1 cellular context compared by ENCODE assay signal in the genomic region with DNA sequence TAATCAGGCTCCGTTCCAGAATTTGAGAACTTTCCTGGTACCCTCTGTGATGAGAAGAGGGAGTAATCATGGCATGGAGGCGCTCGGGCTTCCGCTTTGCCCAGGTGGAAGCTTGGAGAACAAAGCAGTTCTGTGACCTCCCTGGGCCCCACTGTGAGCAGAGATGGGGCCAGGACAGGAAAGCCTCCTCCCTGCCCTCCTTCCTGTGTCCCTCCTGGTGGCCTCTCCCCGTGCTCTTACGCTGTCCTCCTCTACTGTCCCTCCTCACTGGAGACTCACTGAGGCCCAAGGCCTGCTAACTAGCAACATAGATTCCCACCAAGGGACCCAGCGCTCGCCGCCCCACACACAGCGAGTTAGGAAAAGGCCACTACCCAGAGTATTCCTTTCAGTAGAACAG.
TF ChIP-seq lines count a peak whose summit lies in the region.

No MANE protein-coding gene starts in this region.

TF ChIP-seq in H1, 55 proteins besides CTCF, POLR2A, EP300 and RAD21:
- no peak for TF ChIP-seq SUZ12 (IDR thresholded peaks at IDR 0.05; ENCODE audit: low read length)
- TF ChIP-seq SIX5 (IDR thresholded peaks at IDR 0.05; ENCODE audit: low read depth, low read length): no peak
- TF ChIP-seq JUN (IDR thresholded peaks at IDR 0.05; ENCODE audit: low read depth, low read length): no peak
- no peak for TF ChIP-seq EGR1 (IDR thresholded peaks at IDR 0.05; ENCODE audit: borderline replicate concordance, low read depth, low read length)
- TF ChIP-seq SP1 (IDR thresholded peaks at IDR 0.05; ENCODE audit: low read depth, low read length): no peak
- no peak for TF ChIP-seq YY1 (IDR thresholded peaks at IDR 0.05; ENCODE audit: low read depth, low read length)
- no peak for TF ChIP-seq SRF (IDR thresholded peaks at IDR 0.05; ENCODE audit: low read depth, low read length)
- TF ChIP-seq, protein P1, sequence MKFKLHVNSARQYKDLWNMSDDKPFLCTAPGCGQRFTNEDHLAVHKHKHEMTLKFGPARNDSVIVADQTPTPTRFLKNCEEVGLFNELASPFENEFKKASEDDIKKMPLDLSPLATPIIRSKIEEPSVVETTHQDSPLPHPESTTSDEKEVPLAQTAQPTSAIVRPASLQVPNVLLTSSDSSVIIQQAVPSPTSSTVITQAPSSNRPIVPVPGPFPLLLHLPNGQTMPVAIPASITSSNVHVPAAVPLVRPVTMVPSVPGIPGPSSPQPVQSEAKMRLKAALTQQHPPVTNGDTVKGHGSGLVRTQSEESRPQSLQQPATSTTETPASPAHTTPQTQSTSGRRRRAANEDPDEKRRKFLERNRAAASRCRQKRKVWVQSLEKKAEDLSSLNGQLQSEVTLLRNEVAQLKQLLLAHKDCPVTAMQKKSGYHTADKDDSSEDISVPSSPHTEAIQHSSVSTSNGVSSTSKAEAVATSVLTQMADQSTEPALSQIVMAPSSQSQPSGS (IDR thresholded peaks at IDR 0.05; ENCODE audit: low read length): no peak
- no peak for TF ChIP-seq JUND (IDR thresholded peaks at IDR 0.05; ENCODE audit: low read length)
- TF ChIP-seq, protein P2, sequence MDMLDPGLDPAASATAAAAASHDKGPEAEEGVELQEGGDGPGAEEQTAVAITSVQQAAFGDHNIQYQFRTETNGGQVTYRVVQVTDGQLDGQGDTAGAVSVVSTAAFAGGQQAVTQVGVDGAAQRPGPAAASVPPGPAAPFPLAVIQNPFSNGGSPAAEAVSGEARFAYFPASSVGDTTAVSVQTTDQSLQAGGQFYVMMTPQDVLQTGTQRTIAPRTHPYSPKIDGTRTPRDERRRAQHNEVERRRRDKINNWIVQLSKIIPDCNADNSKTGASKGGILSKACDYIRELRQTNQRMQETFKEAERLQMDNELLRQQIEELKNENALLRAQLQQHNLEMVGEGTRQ (IDR thresholded peaks at IDR 0.05; ENCODE audit: low read length): no peak
- no peak for TF ChIP-seq HDAC2 (IDR thresholded peaks at IDR 0.05; ENCODE audit: borderline replicate concordance in 1 of 2, low read depth in 2 of 2, low read length in 2 of 2)
- TF ChIP-seq SP4 (IDR thresholded peaks at IDR 0.05; ENCODE audit: low read length): no peak
- TF ChIP-seq KDM4A (IDR thresholded peaks at IDR 0.05; ENCODE audit: low read depth, low read length, severe bottlenecking): no peak
- no peak for TF ChIP-seq CEBPB (IDR thresholded peaks at IDR 0.05; ENCODE audit: low read depth, low read length)
- TF ChIP-seq SP2 (IDR thresholded peaks at IDR 0.05; ENCODE audit: low read length): no peak
